Comparison of ENCODE assay signal across 18 cellular contexts in the genomic region with DNA sequence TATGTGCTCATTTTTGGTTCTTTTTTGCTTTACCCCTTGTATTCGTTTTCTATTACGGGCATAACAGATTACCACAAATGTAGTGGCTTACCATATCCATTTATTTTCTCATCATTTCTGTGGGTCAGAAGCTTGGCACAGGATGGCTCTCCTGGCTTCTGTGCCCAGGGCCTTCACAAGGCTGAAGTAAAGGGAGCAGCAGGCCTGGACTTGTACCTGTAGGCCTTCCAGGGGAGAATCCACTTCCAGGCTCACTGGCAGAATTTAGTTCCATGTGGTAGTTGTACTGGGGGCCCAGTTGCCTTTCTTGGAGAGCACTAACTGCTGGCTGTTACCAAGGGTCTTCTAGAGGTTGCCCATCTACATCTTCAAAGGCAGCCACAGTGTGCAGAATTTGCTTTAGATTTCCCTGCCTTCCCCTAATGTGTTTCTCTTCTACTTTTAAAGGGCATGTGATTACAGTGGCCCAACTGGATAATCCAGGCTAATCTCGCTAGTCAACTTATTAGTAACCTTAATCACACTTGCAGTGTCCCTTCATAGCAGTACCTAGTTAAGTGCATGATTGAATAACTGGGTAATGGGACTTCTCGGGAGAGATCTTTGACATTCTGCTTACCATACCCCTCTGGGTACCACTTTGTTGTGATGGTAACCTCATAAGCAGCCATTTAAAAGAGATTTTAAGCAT.
DNase-seq lines count a peak whose midpoint lies in the region; ATAC-seq, FAIRE-seq and TF ChIP-seq lines count a peak whose summit lies in the region.
"Had no signal": no experiment of that assay in that cellular context is flagged by ENCODE, and none has a peak within 500 bp of the region (broad histone marks: within the 10 kb centered on the region; RNA-seq: fewer than 3 reads in every experiment).

No MANE protein-coding gene starts in this region.

- no peaks in the 10 kb centered on the region for H3K9me3 ChIP-seq in left ventricle myocardium inferior (replicated peaks)
- H3K9me3 ChIP-seq in K562 (replicated peaks; ENCODE audit: control insufficient read depth, insufficient read depth, low read depth, low read length): no peaks in the 10 kb centered on the region
- H3K9me3 ChIP-seq in uterus: no peaks in the 10 kb centered on the region
- H3K9me3 ChIP-seq: HAP-1, pancreas had no signal

- TF ChIP-seq EP300 in K562 (IDR thresholded peaks at IDR 0.05; ENCODE audit: low read length): no peak

- H3K27ac Mint-ChIP-seq in mesothelial cell of epicardium: peak overlapping the region; percentile 12
- H3K27ac Mint-ChIP-seq: activated CD8-positive, alpha-beta T cell treated with anti-CD3 and anti-CD28 coated beads, Interleukin-2, amount 10 ng/mL, durations not matched to agents 7 days and 5 days had no signal

- H3K79me2 ChIP-seq in K562 (ENCODE audit: control insufficient read depth, insufficient read depth, low read length): peaks cover 58% of the 10 kb centered on the region

- intact Hi-C loops in left ventricle myocardium inferior (cut with micrococcal nuclease) (loop anchor here (5.0 kb wide), 1 partner anchor 172 kb away; a partner anchor contains a TSS), Right ventricle myocardium inferior (cut with DNase I) (loop anchor here (2.0 to 5.0 kb wide), 2 partner anchors 67 to 152 kb away; a partner anchor contains a TSS), K562 (cut with micrococcal nuclease) (loop anchor here (2.0 kb wide), 3 partner anchors 15 to 357 kb away; no protein-coding TSS in a partner anchor), uterus (cut with DNase I; ENCODE audit: low total_unique reads) (loop anchor here (5.0 to 10.0 kb wide), 2 partner anchors 59 to 172 kb away; a partner anchor contains a TSS)

- H3K4me3 Mint-ChIP-seq in mesothelial cell of epicardium: no peak overlapping the region

- POLR2A ChIA-PET in K562 (lab: Yijun Ruan, JAX): no interaction called here

- peak overlapping the region; percentile 65 to 81; a peak in 2 of 4 replicates for H3K9ac ChIP-seq in K562 (ENCODE audit: insufficient read depth in 1 of 2, low read depth in 2 of 2, low read length in 2 of 2)

- no peak for TF ChIP-seq RAD21 in K562 (CRISPR knock-in tag; conservative IDR thresholded peaks at IDR 0.05 in 1 of 2, IDR thresholded peaks at IDR 0.05 in 1 of 2)

- no peaks in the 10 kb centered on the region for H3K9me3 Mint-ChIP-seq in mesothelial cell of epicardium
- H3K9me3 Mint-ChIP-seq: brain had no signal

- in situ Hi-C loops in K562 (cut with MboI): loop anchor here (5.0 kb wide), 1 partner anchor 172 kb away; a partner anchor contains a TSS

- peaks cover 23% of the 10 kb centered on the region for H3K4me1 Mint-ChIP-seq in mesothelial cell of epicardium

- H4K20me1 ChIP-seq in K562 (replicated peaks; ENCODE audit: control insufficient read depth, insufficient read depth, low read length): no peaks in the 10 kb centered on the region

- H3K27me3 ChIP-seq in left ventricle myocardium inferior (ENCODE audit: low read depth) (no peaks in the 10 kb centered on the region), K562 (ENCODE audit: control insufficient read depth in 2 of 2, insufficient read depth in 2 of 2, low read length in 2 of 2) (no peaks in the 10 kb centered on the region), uterus (no peaks in the 10 kb centered on the region)
- H3K27me3 ChIP-seq: pancreas had no signal

- no peaks in the 10 kb centered on the region for H3K27me3 Mint-ChIP-seq in mesothelial cell of epicardium (ENCODE audit: low read depth)

- no peak for ATAC-seq in Right ventricle myocardium inferior
- no peak for ATAC-seq in K562
- no peak for ATAC-seq in GM19452 (IDR thresholded peaks at IDR 0.05; ENCODE audit: unreplicated experiment)
- ATAC-seq: activated CD8-positive, alpha-beta T cell treated with anti-CD3 and anti-CD28 coated beads, Interleukin-2, amount 10 ng/mL, durations not matched to agents 7 days and 5 days; pancreas had no signal

- H2AFZ ChIP-seq in K562 (ENCODE audit: low read depth, low read length): peak overlapping the region; percentile 11; the same call in 1 of the 2 replicates

- FAIRE-seq in K562 (lab: Jason Lieb, UNC) (no peak), HTR-8/SVneo (lab: Jason Lieb, UNC) (no peak)
- FAIRE-seq: pancreas, TTC549 had no signal

- peak overlapping the region; percentile 5; the same call in 1 of the 2 replicates for H3K4me2 ChIP-seq in K562 (ENCODE audit: insufficient read depth, low read length)

- no TSS peak for BruUV-seq in K562 (replicated peaks; lab: Mats Ljungman, UMichigan)

- TF ChIP-seq CTCF in left ventricle myocardium inferior (IDR thresholded peaks at IDR 0.05; ENCODE audit: borderline replicate concordance): no peak
- TF ChIP-seq CTCF in K562 (IDR thresholded peaks at IDR 0.05 in 2 of 3, conservative IDR thresholded peaks at IDR 0.05 in 1 of 3; ENCODE audit: insufficient read depth in 2 of 3, low read depth in 1 of 3, low read length in 3 of 3): no peak
- no peak for TF ChIP-seq CTCF in mesothelial cell of epicardium (IDR thresholded peaks at IDR 0.05; ENCODE audit: unreplicated experiment)
- no peak for TF ChIP-seq CTCF in uterus (IDR thresholded peaks at IDR 0.05)

- 85% methylated on average over 4 of the region's 4 CpGs for WGBS in K562 (ENCODE audit: insufficient coverage, low coverage, missing lambda C conversion rate)

- DNase-seq in left ventricle myocardium inferior (no peak), Right ventricle myocardium inferior (ENCODE audit: missing footprints) (no peak), K562 (ENCODE audit: extremely low read depth in 1 of 4, low spot score in 3 of 4) (no peak), mesothelial cell of epicardium (ENCODE audit: low spot score in 2 of 2, unreplicated experiment in 2 of 2) (no peak), uterus (no peak), LoVo (ENCODE audit: low spot score) (no peak), HTR-8/SVneo (ENCODE audit: insufficient read length, low spot score) (no peak)
- DNase-seq: activated CD8-positive, alpha-beta T cell treated with anti-CD3 and anti-CD28 coated beads, Interleukin-2, amount 10 ng/mL, durations not matched to agents 7 days and 5 days; activated effector memory CD4-positive, alpha-beta T cell treated with anti-CD3 and anti-CD28 coated beads, Interleukin-2, amount 50 U/mL, for 16 hours; midbrain; NCI-H1694; NCI-H748 treated with DMSO at 0.1 percent for 48 hours; pancreas; SHP77 had no signal

- H3K4me1 ChIP-seq in left ventricle myocardium inferior (peaks cover 82% of the 10 kb centered on the region), K562 (replicated peaks in 1 of 2; ENCODE audit: control insufficient read depth in 2 of 2, insufficient read depth in 2 of 2, low read length in 2 of 2) (peaks cover 9 to 49% of the 10 kb centered on the region in 2 experiments), uterus (no peaks in the 10 kb centered on the region)

- CTCF ChIA-PET in K562 (lab: Yijun Ruan, JAX; ENCODE audit: low intra/inter-chr PET ratio): interaction anchor here (3.9 kb wide), 1 partner anchor 174 kb away, joined by 24 read pairs; no protein-coding TSS in a partner anchor

- TF ChIP-seq POLR2A in K562 (conservative IDR thresholded peaks at IDR 0.05): no peak
- no peak for TF ChIP-seq POLR2A in uterus (IDR thresholded peaks at IDR 0.05)

- H3K27ac ChIP-seq in left ventricle myocardium inferior (replicated peaks) (peak overlapping the region; percentile 93), K562 (ENCODE audit: extremely low read depth, low read depth, low read length) (peak overlapping the region; percentile 29; the same call in 2 of the 3 replicates), uterus (peak overlapping the region; percentile 93 to 99)

- no peaks in the 10 kb centered on the region for H3K36me3 Mint-ChIP-seq in mesothelial cell of epicardium
- H3K36me3 Mint-ChIP-seq: brain had no signal

- H3K36me3 ChIP-seq in left ventricle myocardium inferior (no peaks in the 10 kb centered on the region), K562 (ENCODE audit: control insufficient read depth, insufficient read depth, low read length) (no peaks in the 10 kb centered on the region), uterus (no peaks in the 10 kb centered on the region)
- H3K36me3 ChIP-seq: HAP-1, pancreas had no signal

- no peaks in the 10 kb centered on the region for H3K9me1 ChIP-seq in K562 (ENCODE audit: control insufficient read depth, insufficient read depth, low read length)

- H3K4me3 ChIP-seq in left ventricle myocardium inferior (no peak overlapping the region), K562 (no peak overlapping the region), uterus (no peak overlapping the region)
- H3K4me3 ChIP-seq: pancreas had no signal

TF ChIP-seq in K562, 482 proteins besides CTCF, POLR2A, EP300 and RAD21 (continues in another document):
- TF ChIP-seq ZNF584 (CRISPR knock-in tag; IDR thresholded peaks at IDR 0.05; ENCODE audit: low read depth) (0 out of 2 replicates have a peak, but pooled peaks have one; percentile 24), ZFX (CRISPR knock-in tag; IDR thresholded peaks at IDR 0.05) (peak; percentile 44), BMI1 (IDR thresholded peaks at IDR 0.05; ENCODE audit: low read length) (no peak), TOE1 (IDR thresholded peaks at IDR 0.05; ENCODE audit: borderline replicate concordance) (no peak), TOE1 (CRISPR knock-in tag; IDR thresholded peaks at IDR 0.05; ENCODE audit: borderline replicate concordance, low read depth) (no peak), CXXC5 (CRISPR knock-in tag; IDR thresholded peaks at IDR 0.05) (peak; percentile 30; the same call in 1 of the 2 replicates), ZNF79 (CRISPR knock-in tag; IDR thresholded peaks at IDR 0.05; ENCODE audit: low read depth) (0 out of 2 replicates have a peak, but pooled peaks have one; percentile 31)
- TF ChIP-seq, protein P1, sequence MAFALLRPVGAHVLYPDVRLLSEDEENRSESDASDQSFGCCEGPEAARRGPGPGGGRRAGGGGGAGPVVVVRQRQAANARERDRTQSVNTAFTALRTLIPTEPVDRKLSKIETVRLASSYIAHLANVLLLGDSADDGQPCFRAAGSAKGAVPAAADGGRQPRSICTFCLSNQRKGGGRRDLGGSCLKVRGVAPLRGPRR (CRISPR knock-in tag; IDR thresholded peaks at IDR 0.05): no peak

Comparison
In these comparisons a context has a peak if more than half of its experiments do, and no peak if none do; other contexts are left out.
1. H3K27ac ChIP-seq: peak in every context shown above with its lines; median percentile 96 in uterus; 93 in left ventricle myocardium inferior; 29 in K562.